14 cellular contexts compared by ENCODE assay signal in genomic region chr4:112510191-112510467, GRCh38. TPM values are rescaled to one million over a fixed set of nuclear protein-coding genes. Genes with fewer than 3 reads are reported as not detected.
A peak's percentile ranks its signal among the peaks of the same experiment; 100 is the strongest.
DNase-seq lines count a peak whose midpoint lies in the region; ATAC-seq, FAIRE-seq and TF ChIP-seq lines count a peak whose summit lies in the region.
"Had no signal": no experiment of that assay in that cellular context is flagged by ENCODE, and none has a peak within 500 bp of the region (broad histone marks: within the 10 kb centered on the region; RNA-seq: fewer than 3 reads in every experiment).

No MANE protein-coding gene starts in this region.

- no peak overlapping the region for H3K27ac ChIP-seq in CD8-positive, alpha-beta T cell (ENCODE audit: low read depth, low read length)
- H3K27ac ChIP-seq in GM23338 (ENCODE audit: low read depth) (no peak overlapping the region), breast epithelium (no peak overlapping the region), osteoblast (ENCODE audit: low read depth, low read length) (no peak overlapping the region), kidney (ENCODE audit: low read depth in 2 of 2, low read length in 2 of 2) (no peak overlapping the region)

- POLR2A ChIA-PET in CD8-positive, alpha-beta T cell (lab: Charles Lee): interaction anchor here (1.3 to 1.5 kb wide), 2 partner anchors 10 to 12 kb away, joined by 4 to 6 read pairs; no protein-coding TSS in a partner anchor

- no peak overlapping the region for H3K9ac ChIP-seq in kidney (ENCODE audit: low read length in 2 of 2)

- H3K27ac Mint-ChIP-seq in CD8-positive, alpha-beta T cell: no peak overlapping the region
- H3K27ac Mint-ChIP-seq in GM23338: no peak overlapping the region

- peaks cover 34% of the 10 kb centered on the region for H3K4me1 ChIP-seq in CD8-positive, alpha-beta T cell (ENCODE audit: insufficient read depth, low read length)
- peaks cover 55% of the 10 kb centered on the region for H3K4me1 ChIP-seq in GM23338 (ENCODE audit: insufficient read depth)
- H3K4me1 ChIP-seq in breast epithelium: peaks cover 3 to 15% of the 10 kb centered on the region in 2 donors
- peaks cover 4% of the 10 kb centered on the region for H3K4me1 ChIP-seq in osteoblast (ENCODE audit: insufficient read depth, low read length)
- H3K4me1 ChIP-seq in kidney (ENCODE audit: control insufficient read depth in 1 of 2, insufficient read depth in 1 of 2, low read depth in 1 of 2, low read length in 2 of 2): peaks cover 0 to 5% of the 10 kb centered on the region in 2 donors

- no peaks in the 10 kb centered on the region for H3K9me3 Mint-ChIP-seq in CD8-positive, alpha-beta T cell
- H3K9me3 Mint-ChIP-seq in GM23338: peaks cover 5% of the 10 kb centered on the region; the same call in 2 of the 3 replicates

- DNase-seq in CD8-positive, alpha-beta T cell: no peak
- no peak for DNase-seq in GM23338 (ENCODE audit: low spot score)
- no peak for DNase-seq in breast epithelium (ENCODE audit: low spot score in 2 of 2)
- peak; percentile 78 for DNase-seq in osteoblast (ENCODE audit: insufficient read length, low spot score, missing footprints)
- DNase-seq in kidney: no peak
- DNase-seq in left ventricle myocardium superior: no peak
- DNase-seq in D721Med (ENCODE audit: insufficient read length, low spot score): no peak
- DNase-seq: activated effector memory CD4-positive, alpha-beta T cell treated with anti-CD3 and anti-CD28 coated beads, Interleukin-2, amount 50 U/mL, for 16 hours; GDM1; stimulated activated CD4-positive, alpha-beta T cell treated with anti-CD3 and anti-CD28 coated beads, Interleukin-4, amount 100 ng/mL, for 24 hours had no signal

- no peaks in the 10 kb centered on the region for H3K79me2 ChIP-seq in GM23338 (replicated peaks; ENCODE audit: insufficient read depth)
- no peaks in the 10 kb centered on the region for H3K79me2 ChIP-seq in osteoblast (ENCODE audit: insufficient read depth, low read length)

- H3F3A ChIP-seq in GM23338 (replicated peaks; ENCODE audit: low read depth): peaks cover 11% of the 10 kb centered on the region

- ATAC-seq in CD8-positive, alpha-beta T cell: no peak
- ATAC-seq in GM23338 (no peak), left ventricle myocardium superior (no peak)
- ATAC-seq: K562 had no signal

- H3K9me2 ChIP-seq in GM23338 (ENCODE audit: insufficient read depth): no peaks in the 10 kb centered on the region

- peaks cover 75% of the 10 kb centered on the region for H3K27me3 Mint-ChIP-seq in CD8-positive, alpha-beta T cell (ENCODE audit: low read depth)
- peaks cover 96% of the 10 kb centered on the region for H3K27me3 Mint-ChIP-seq in GM23338 (ENCODE audit: insufficient read depth, low read depth, poor library complexity)

- peaks cover 44% of the 10 kb centered on the region for H3K27me3 ChIP-seq in CD8-positive, alpha-beta T cell (ENCODE audit: insufficient read depth, low read length)
- H3K27me3 ChIP-seq in GM23338 (ENCODE audit: insufficient read depth) (peaks cover 100% of the 10 kb centered on the region), breast epithelium (peaks cover 0 to 70% of the 10 kb centered on the region in 2 donors), osteoblast (ENCODE audit: insufficient read depth, low read length) (peaks cover 87% of the 10 kb centered on the region)

- peaks cover 27% of the 10 kb centered on the region for H4K20me1 ChIP-seq in GM23338 (replicated peaks; ENCODE audit: insufficient read depth)
- no peaks in the 10 kb centered on the region for H4K20me1 ChIP-seq in osteoblast (ENCODE audit: insufficient read depth, low read length)

- H3K4me3 ChIP-seq in CD8-positive, alpha-beta T cell (ENCODE audit: low read depth, low read length): no peak overlapping the region
- H3K4me3 ChIP-seq in GM23338 (peak overlapping the region; percentile 55; the same call in 1 of the 2 replicates), breast epithelium (peak overlapping the region in 2 of 3 donors; percentile 47 to 48), osteoblast (ENCODE audit: insufficient read depth, low read length) (peak overlapping the region; percentile 9), kidney (ENCODE audit: low read length in 2 of 2) (no peak overlapping the region)
- H3K4me3 ChIP-seq: K562, lung had no signal

- H3K36me3 Mint-ChIP-seq in CD8-positive, alpha-beta T cell: no peaks in the 10 kb centered on the region
- no peaks in the 10 kb centered on the region; the same call in 2 of the 3 replicates for H3K36me3 Mint-ChIP-seq in GM23338 (ENCODE audit: low read depth)

- no peak for FAIRE-seq in kidney (lab: Jason Lieb, UNC)
- FAIRE-seq in D721Med (lab: Jason Lieb, UNC): no peak
- FAIRE-seq: K562 had no signal

- TF ChIP-seq CTCF in CD8-positive, alpha-beta T cell (IDR thresholded peaks at IDR 0.05): no peak
- TF ChIP-seq CTCF in GM23338 (conservative IDR thresholded peaks at IDR 0.05; ENCODE audit: low read depth in 2 of 2) (no peak), breast epithelium (IDR thresholded peaks at IDR 0.05) (no peak), osteoblast (IDR thresholded peaks at IDR 0.05; ENCODE audit: extremely low read depth, low read depth, low read length) (no peak), kidney (IDR thresholded peaks at IDR 0.05; ENCODE audit: borderline replicate concordance, extremely low read depth, insufficient read depth) (no peak), D721Med (IDR thresholded peaks at IDR 0.05; ENCODE audit: insufficient read depth, missing control alignments) (no peak)

- no peak overlapping the region for H2AFZ ChIP-seq in GM23338
- H2AFZ ChIP-seq in osteoblast (ENCODE audit: low read length): no peak overlapping the region

- H3K4me1 Mint-ChIP-seq in CD8-positive, alpha-beta T cell (ENCODE audit: low read depth): peaks cover 36% of the 10 kb centered on the region
- peaks cover 41% of the 10 kb centered on the region for H3K4me1 Mint-ChIP-seq in GM23338

- H3K4me2 ChIP-seq in GM23338 (peak overlapping the region; percentile 84), osteoblast (ENCODE audit: insufficient read depth, low read length) (peak overlapping the region; percentile 76)

- H3K9me3 ChIP-seq in CD8-positive, alpha-beta T cell (ENCODE audit: low read length): no peaks in the 10 kb centered on the region
- H3K9me3 ChIP-seq in breast epithelium (no peaks in the 10 kb centered on the region), osteoblast (ENCODE audit: low read depth, low read length) (no peaks in the 10 kb centered on the region), kidney (ENCODE audit: control insufficient read depth in 1 of 2, low read length in 2 of 2) (peaks cover 0 to 2% of the 10 kb centered on the region in 2 donors)

- no peaks in the 10 kb centered on the region for H3K36me3 ChIP-seq in CD8-positive, alpha-beta T cell (ENCODE audit: insufficient read depth, low read length)
- no peaks in the 10 kb centered on the region for H3K36me3 ChIP-seq in GM23338 (ENCODE audit: insufficient read depth)
- no peaks in the 10 kb centered on the region for H3K36me3 ChIP-seq in breast epithelium
- H3K36me3 ChIP-seq in osteoblast (ENCODE audit: insufficient read depth, low read length): no peaks in the 10 kb centered on the region
- no peaks in the 10 kb centered on the region for H3K36me3 ChIP-seq in kidney (ENCODE audit: control insufficient read depth in 1 of 2, insufficient read depth in 2 of 2, low read length in 2 of 2)

- intact Hi-C loops in CD8-positive, alpha-beta T cell (cut with DNase I, micrococcal nuclease): no loop called here
- intact Hi-C loops in breast epithelium (cut with DNase I; ENCODE audit: low total_unique reads) (no loop called here), kidney (cut with DNase I) (no loop called here), left ventricle myocardium superior (cut with micrococcal nuclease) (no loop called here)

- no peak for TF ChIP-seq POLR2A in breast epithelium (IDR thresholded peaks at IDR 0.05)

- H3K4me3 Mint-ChIP-seq in CD8-positive, alpha-beta T cell: peak overlapping the region; percentile 42
- H3K4me3 Mint-ChIP-seq in GM23338: peak overlapping the region; percentile 53

- CTCF ChIA-PET in CD8-positive, alpha-beta T cell (lab: Charles Lee): interaction anchor here (1.4 to 1.5 kb wide), 2 partner anchors 13 to 183 kb away, joined by 5 to 9 read pairs; no protein-coding TSS in a partner anchor

TF ChIP-seq in GM23338, 12 proteins besides CTCF, POLR2A, EP300 and RAD21 (continues in another document):
- TF ChIP-seq ZNF331 (CRISPR knock-in tag; IDR thresholded peaks at IDR 0.05; ENCODE audit: low read depth): no peak
- no peak for TF ChIP-seq CREB1 (CRISPR knock-in tag; IDR thresholded peaks at IDR 0.05; ENCODE audit: low read depth)
- TF ChIP-seq EZH2 (IDR thresholded peaks at IDR 0.05; ENCODE audit: low read depth, unreplicated experiment): no peak

RNA-seq across cellular contexts. Expression of gene NEUROG2, which starts 5.9 kb away (rescaled TPM):
- total RNA-seq in CD8-positive, alpha-beta T cell: not detected
- not detected in 2 replicates for total RNA-seq in GM23338 (2014; rRNA removed; shearing (Covaris generic))
- polyA plus RNA-seq in GM23338 (2016; fragmentation: Nextera tagmentation; extraction: Ambion mirVana) (not detected in 2 replicates), kidney (ENCODE audit: insufficient read depth, low read depth, low replicate concordance) (not detected)
- total RNA-seq in breast epithelium (under 1 TPM in 2 of 3 donors, not detected in 1; 0.29 to 0.33 TPM), osteoblast (not detected in 2 replicates), kidney (not detected), left ventricle myocardium superior (not detected)
- total RNA-seq: lung; T-helper 1 cell treated with Interleukin-12 subunit alpha and Interleukin-12 subunit beta and Interleukin-4 antibody, amounts not matched to agents 30 ng/mL and 1 ng/mL, for 36 hours had no signal
- polyA plus RNA-seq: esophagus, lung had no signal

Comparison
In these comparisons a context has a peak if more than half of its experiments do, and no peak if none do; other contexts are left out.
1. H3K4me3 ChIP-seq: peak in GM23338 (single experiment), breast epithelium (2 of 3) and osteoblast (single experiment); none in CD8-positive, alpha-beta T cell (single experiment) and kidney (0 of 2).